In the genomic region with DNA sequence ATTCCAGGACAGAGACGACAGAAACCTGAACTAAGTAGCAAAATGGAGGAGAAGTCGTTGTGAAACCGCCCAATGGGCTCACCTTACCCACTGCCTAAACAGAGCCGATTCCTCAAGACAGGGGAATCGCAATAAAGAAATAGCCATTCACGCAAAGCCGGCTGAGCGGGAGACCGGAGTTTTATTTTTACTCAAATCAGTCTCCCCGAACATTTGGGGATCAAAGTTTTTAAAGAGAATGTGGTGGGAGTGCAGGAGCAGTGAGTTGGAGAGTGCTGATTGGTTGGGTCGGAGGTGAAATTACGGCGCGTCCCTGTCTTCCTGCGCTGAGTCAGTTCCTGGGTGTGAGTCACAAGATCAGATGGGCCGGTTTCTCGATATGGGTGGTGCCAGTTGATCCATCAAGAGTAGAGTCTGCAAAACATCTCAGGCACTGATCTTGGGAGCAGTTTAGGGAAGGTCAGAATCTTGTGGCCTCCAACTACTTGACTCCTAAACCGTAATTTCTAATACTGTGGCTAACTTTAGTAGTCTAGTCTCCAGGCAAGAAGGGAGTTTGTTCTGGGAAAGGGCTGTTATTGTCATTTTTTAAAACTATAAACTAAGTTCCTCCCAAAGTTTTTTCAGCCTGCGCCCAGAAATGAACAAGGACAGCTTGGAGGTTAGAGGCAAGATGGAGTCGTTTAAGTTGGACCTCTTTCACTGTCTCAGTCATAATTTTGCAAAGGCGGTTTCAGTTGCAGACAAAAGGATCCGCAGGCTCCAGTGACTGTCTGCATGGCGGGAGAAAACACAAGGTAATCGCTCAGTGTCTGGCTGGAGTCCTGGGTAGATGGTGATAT, we compare ENCODE assay signal across 17 cellular contexts. TPM values are rescaled to one million over a fixed set of nuclear protein-coding genes. Genes with fewer than 3 reads are reported as not detected.
DNase-seq lines count a peak whose midpoint lies in the region; ATAC-seq lines count a peak whose summit lies in the region.
"Had no signal": no experiment of that assay in that cellular context is flagged by ENCODE, and none has a peak within 500 bp of the region (broad histone marks: within the 10 kb centered on the region; RNA-seq: fewer than 3 reads in every experiment).

No MANE protein-coding gene starts in this region.

- DNase-seq in COLO829 (ENCODE audit: low spot score) (peak; percentile 62), iris pigment epithelial cell (ENCODE audit: low read depth) (peak; percentile 97), NCI-H1048 (lab: John Stamatoyannopoulos, UW) (no peak), ureter (ENCODE audit: low spot score) (no peak)
- DNase-seq in activated T-cell treated with anti-CD3 and anti-CD28 coated beads, Interleukin-2, amount 50 U/mL, for 24 hours = no peak
- DNase-seq: activated CD8-positive, alpha-beta T cell treated with anti-CD3 and anti-CD28 coated beads, Interleukin-2, amount 10 ng/mL, durations not matched to agents 7 days and 5 days; heart right ventricle; NCI-H1694 treated with DMSO at 0.1 percent for 48 hours; stimulated activated CD8-positive, alpha-beta memory T cell treated with anti-CD3 and anti-CD28 coated beads, Interleukin-4, amount 100 ng/mL, for 48 hours had no signal

- no peak overlapping the region; the same call in 1 of the 2 replicates for H3K4me3 ChIP-seq in HUES6 (ENCODE audit: low read depth, low read length)
- H3K4me3 ChIP-seq: heart right ventricle, vagina had no signal

- H3K27ac Mint-ChIP-seq in activated T-helper 17 cell treated with anti-CD3 and anti-CD28 coated beads, Interleukin-2, amount 50 U/mL, for 72 hours = peak overlapping the region; percentile 14
- H3K27ac Mint-ChIP-seq in activated T-cell treated with anti-CD3 and anti-CD28 coated beads, Interleukin-2, amount 50 U/mL, for 24 hours = no peak overlapping the region
- H3K27ac Mint-ChIP-seq: activated CD8-positive, alpha-beta T cell treated with anti-CD3 and anti-CD28 coated beads, Interleukin-2, amount 10 ng/mL, durations not matched to agents 7 days and 5 days; activated naive CD4-positive, alpha-beta T cell treated with anti-CD3 and anti-CD28 coated beads, Interleukin-2, amount 50 U/mL, for 24 hours had no signal

- peak overlapping the region; percentile 49 for H3K9ac ChIP-seq in HUES6 (ENCODE audit: low read length)

- H3K4me3 Mint-ChIP-seq in activated T-helper 17 cell treated with anti-CD3 and anti-CD28 coated beads, Interleukin-2, amount 50 U/mL, for 72 hours = peak overlapping the region; percentile 56
- no peak overlapping the region for H3K4me3 Mint-ChIP-seq in activated T-cell treated with anti-CD3 and anti-CD28 coated beads, Interleukin-2, amount 50 U/mL, for 24 hours
- H3K4me3 Mint-ChIP-seq: activated CD8-positive, alpha-beta T cell treated with anti-CD3 and anti-CD28 coated beads, Interleukin-2, amount 10 ng/mL, durations not matched to agents 7 days and 5 days; activated naive CD4-positive, alpha-beta T cell treated with anti-CD3 and anti-CD28 coated beads, Interleukin-2, amount 50 U/mL, for 24 hours had no signal

- no peaks in the 10 kb centered on the region for H3K9me3 ChIP-seq in HUES6 (ENCODE audit: control insufficient read depth, insufficient read depth, low read depth, low read length)
- H3K9me3 ChIP-seq: heart right ventricle, neutrophil, vagina had no signal

- H3K4me1 ChIP-seq in HUES6 (ENCODE audit: control insufficient read depth, insufficient read depth, low read length) = peaks cover 19% of the 10 kb centered on the region; the same call in 1 of the 2 replicates
- H3K4me1 ChIP-seq: vagina had no signal

- H3K27ac ChIP-seq in HUES6 (ENCODE audit: low read depth, low read length) = no peak overlapping the region
- H3K27ac ChIP-seq: neutrophil, vagina had no signal

- H3K27me3 Mint-ChIP-seq in activated T-helper 17 cell treated with anti-CD3 and anti-CD28 coated beads, Interleukin-2, amount 50 U/mL, for 72 hours = no peaks in the 10 kb centered on the region
- H3K27me3 Mint-ChIP-seq in activated T-cell treated with anti-CD3 and anti-CD28 coated beads, Interleukin-2, amount 50 U/mL, for 24 hours = no peaks in the 10 kb centered on the region
- H3K27me3 Mint-ChIP-seq: activated naive CD4-positive, alpha-beta T cell treated with anti-CD3 and anti-CD28 coated beads, Interleukin-2, amount 50 U/mL, for 24 hours had no signal

- no peaks in the 10 kb centered on the region for H3K9me3 Mint-ChIP-seq in activated T-helper 17 cell treated with anti-CD3 and anti-CD28 coated beads, Interleukin-2, amount 50 U/mL, for 72 hours
- H3K9me3 Mint-ChIP-seq in activated T-cell treated with anti-CD3 and anti-CD28 coated beads, Interleukin-2, amount 50 U/mL, for 24 hours = no peaks in the 10 kb centered on the region
- H3K9me3 Mint-ChIP-seq: activated naive CD4-positive, alpha-beta T cell treated with anti-CD3 and anti-CD28 coated beads, Interleukin-2, amount 50 U/mL, for 24 hours had no signal

- H3K4me1 Mint-ChIP-seq in activated T-helper 17 cell treated with anti-CD3 and anti-CD28 coated beads, Interleukin-2, amount 50 U/mL, for 72 hours = peaks cover 14% of the 10 kb centered on the region
- H3K4me1 Mint-ChIP-seq in activated T-cell treated with anti-CD3 and anti-CD28 coated beads, Interleukin-2, amount 50 U/mL, for 24 hours (ENCODE audit: low read depth) = peaks cover 26% of the 10 kb centered on the region

- H3K36me3 ChIP-seq in HUES6 (ENCODE audit: control insufficient read depth, insufficient read depth, low read length) = no peaks in the 10 kb centered on the region
- H3K36me3 ChIP-seq: heart right ventricle, neutrophil, vagina had no signal

- no peaks in the 10 kb centered on the region for H3K27me3 ChIP-seq in HUES6 (ENCODE audit: control insufficient read depth, insufficient read depth, low read length)
- H3K27me3 ChIP-seq: heart right ventricle, vagina had no signal

- ATAC-seq in activated T-helper 17 cell treated with anti-CD3 and anti-CD28 coated beads, Interleukin-2, amount 50 U/mL, for 72 hours (replicated peaks) = peak; percentile 62
- ATAC-seq in HG02571 (IDR thresholded peaks at IDR 0.05; ENCODE audit: unreplicated experiment) = no peak
- ATAC-seq: activated CD8-positive, alpha-beta T cell treated with anti-CD3 and anti-CD28 coated beads, Interleukin-2, amount 10 ng/mL, durations not matched to agents 7 days and 5 days; heart right ventricle had no signal

- H3K36me3 Mint-ChIP-seq in activated T-helper 17 cell treated with anti-CD3 and anti-CD28 coated beads, Interleukin-2, amount 50 U/mL, for 72 hours (ENCODE audit: low read depth) = peaks cover 2% of the 10 kb centered on the region
- peaks cover 1% of the 10 kb centered on the region for H3K36me3 Mint-ChIP-seq in activated T-cell treated with anti-CD3 and anti-CD28 coated beads, Interleukin-2, amount 50 U/mL, for 24 hours (ENCODE audit: low read depth)
- H3K36me3 Mint-ChIP-seq: activated naive CD4-positive, alpha-beta T cell treated with anti-CD3 and anti-CD28 coated beads, Interleukin-2, amount 50 U/mL, for 24 hours had no signal

RNA-seq across cellular contexts. Expression of a gene that starts 34.1 kb away (rescaled TPM):
- total RNA-seq in activated T-helper 17 cell treated with anti-CD3 and anti-CD28 coated beads, Interleukin-2, amount 50 U/mL, for 72 hours = not detected
- not detected for total RNA-seq in ureter
- total RNA-seq: activated CD8-positive, alpha-beta T cell treated with anti-CD3 and anti-CD28 coated beads, Interleukin-2, amount 10 ng/mL, durations not matched to agents 7 days and 5 days; heart right ventricle; liver; T-helper 2 cell treated with Interferon-gamma antibody and Interleukin-4, amounts not matched to agents 100 ng/mL and 5 ng/mL, for 36 hours; vagina had no signal

RNA-seq across cellular contexts. Expression of a gene that starts 42.0 kb away (rescaled TPM):
- not detected for total RNA-seq in activated T-helper 17 cell treated with anti-CD3 and anti-CD28 coated beads, Interleukin-2, amount 50 U/mL, for 72 hours
- not detected for total RNA-seq in ureter
- total RNA-seq: activated CD8-positive, alpha-beta T cell treated with anti-CD3 and anti-CD28 coated beads, Interleukin-2, amount 10 ng/mL, durations not matched to agents 7 days and 5 days; heart right ventricle; liver; T-helper 2 cell treated with Interferon-gamma antibody and Interleukin-4, amounts not matched to agents 100 ng/mL and 5 ng/mL, for 36 hours; vagina had no signal

Comparison
In these comparisons a context has a peak if more than half of its experiments do, and no peak if none do; other contexts are left out.
1. DNase-seq: peak in COLO829 (single experiment) and iris pigment epithelial cell (single experiment); none in NCI-H1048 (single experiment), ureter (single experiment) and activated T-cell treated with anti-CD3 and anti-CD28 coated beads, Interleukin-2, amount 50 U/mL, for 24 hours (single experiment).